23 cellular contexts compared by ENCODE assay signal in the genomic region with DNA sequence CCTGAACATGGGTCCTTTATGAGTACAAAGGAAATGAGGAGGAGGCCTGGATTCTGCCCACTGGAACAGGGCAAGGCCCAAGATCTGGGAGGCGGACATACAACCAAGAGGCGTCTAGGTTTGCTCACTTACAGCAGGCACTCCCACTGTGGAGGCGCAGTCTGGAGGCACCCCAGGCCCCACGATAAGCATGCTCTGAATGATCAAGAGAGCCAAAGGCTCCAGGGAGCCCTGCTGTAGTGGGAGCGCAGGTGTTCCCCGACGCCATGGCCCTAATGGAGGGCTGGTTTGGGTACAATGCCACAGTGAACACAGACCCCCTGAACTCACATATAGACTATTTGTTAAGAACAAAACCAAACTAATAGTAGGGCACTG.
DNase-seq lines count a peak whose midpoint lies in the region; ATAC-seq and TF ChIP-seq lines count a peak whose summit lies in the region.
"Had no signal": no experiment of that assay in that cellular context is flagged by ENCODE, and none has a peak within 500 bp of the region (broad histone marks: within the 10 kb centered on the region; RNA-seq: fewer than 3 reads in every experiment).

No MANE protein-coding gene starts in this region.

- H3F3A ChIP-seq in neural progenitor cell (ENCODE audit: low read depth): no peaks in the 10 kb centered on the region

- H3K27ac ChIP-seq in BLaER1 treated with 17β-estradiol and CSF1 and Interleukin-3, amounts not matched to agents 10 nM and 100 nM: peak overlapping the region in 9 of 11 experiments; percentile 68 to 97 (median 75); a peak in 17 of 22 replicates
- H3K27ac ChIP-seq in DND-41 (ENCODE audit: low read length) (peak overlapping the region; percentile 99), neural progenitor cell (no peak overlapping the region)
- H3K27ac ChIP-seq: tibial artery had no signal

- H3K36me3 Mint-ChIP-seq in dendritic cell treated with granulocyte-macrophage colony-stimulating factor and Interleukin-4, amounts not matched to agents 40 ng/mL and 50 ng/mL, for 4 days (ENCODE audit: low read depth): peaks cover 44% of the 10 kb centered on the region
- H3K36me3 Mint-ChIP-seq in neural progenitor cell: peaks cover 4% of the 10 kb centered on the region
- peaks cover 8% of the 10 kb centered on the region for H3K36me3 Mint-ChIP-seq in activated CD8-positive, alpha-beta memory T cell treated with anti-CD3 and anti-CD28 coated beads, Interleukin-2, amount 10 ng/mL, durations not matched to agents 7 days and 5 days

- H3K27ac Mint-ChIP-seq in dendritic cell treated with granulocyte-macrophage colony-stimulating factor and Interleukin-4, amounts not matched to agents 40 ng/mL and 50 ng/mL, for 4 days: peak overlapping the region; percentile 50
- peak overlapping the region; percentile 46 for H3K27ac Mint-ChIP-seq in neural progenitor cell
- no peak overlapping the region for H3K27ac Mint-ChIP-seq in activated CD8-positive, alpha-beta memory T cell treated with anti-CD3 and anti-CD28 coated beads, Interleukin-2, amount 10 ng/mL, durations not matched to agents 7 days and 5 days

- H3K4me2 ChIP-seq in BLaER1 treated with 17β-estradiol and CSF1 and Interleukin-3, amounts not matched to agents 10 nM and 100 nM: peak overlapping the region; percentile 76 to 100 (median 96)
- H3K4me2 ChIP-seq in DND-41 (ENCODE audit: insufficient read depth, low read length) (no peak overlapping the region), neural progenitor cell (no peak overlapping the region)

- peaks cover 0 to 46% (median 8%) of the 10 kb centered on the region in 11 experiments; a peak in 11 of 22 replicates for H3K36me3 ChIP-seq in BLaER1 treated with 17β-estradiol and CSF1 and Interleukin-3, amounts not matched to agents 10 nM and 100 nM
- H3K36me3 ChIP-seq in DND-41 (ENCODE audit: insufficient read depth, low read length) (peaks cover 77% of the 10 kb centered on the region), neural progenitor cell (no peaks in the 10 kb centered on the region)
- H3K36me3 ChIP-seq: tibial artery had no signal

- peaks cover 97% of the 10 kb centered on the region for H3K79me2 ChIP-seq in DND-41 (ENCODE audit: insufficient read depth, low read length)
- H3K79me2 ChIP-seq in neural progenitor cell (ENCODE audit: low read depth): peaks cover 9% of the 10 kb centered on the region

- no peaks in the 10 kb centered on the region for H3K9me3 Mint-ChIP-seq in dendritic cell treated with granulocyte-macrophage colony-stimulating factor and Interleukin-4, amounts not matched to agents 40 ng/mL and 50 ng/mL, for 4 days
- no peaks in the 10 kb centered on the region for H3K9me3 Mint-ChIP-seq in neural progenitor cell
- H3K9me3 Mint-ChIP-seq in activated CD8-positive, alpha-beta memory T cell treated with anti-CD3 and anti-CD28 coated beads, Interleukin-2, amount 10 ng/mL, durations not matched to agents 7 days and 5 days (ENCODE audit: low read depth): no peaks in the 10 kb centered on the region

- no peak overlapping the region for H3K4me3 ChIP-seq in BLaER1 treated with 17β-estradiol and CSF1 and Interleukin-3, amounts not matched to agents 10 nM and 100 nM
- H3K4me3 ChIP-seq in DND-41 (ENCODE audit: low read depth in 1 of 2, low read length in 2 of 2): no peak overlapping the region
- no peak overlapping the region for H3K4me3 ChIP-seq in neural progenitor cell
- H3K4me3 ChIP-seq: MG63, tibial artery had no signal

- H3K27me3 ChIP-seq in BLaER1 treated with 17β-estradiol and CSF1 and Interleukin-3, amounts not matched to agents 10 nM and 100 nM: no peaks in the 10 kb centered on the region
- H3K27me3 ChIP-seq in DND-41 (ENCODE audit: insufficient read depth, low read length, poor library complexity) (no peaks in the 10 kb centered on the region), neural progenitor cell (no peaks in the 10 kb centered on the region)
- H3K27me3 ChIP-seq: MG63, tibial artery had no signal

- peaks cover 89 to 97% (median 93%) of the 10 kb centered on the region in 10 experiments for H3K4me1 ChIP-seq in BLaER1 treated with 17β-estradiol and CSF1 and Interleukin-3, amounts not matched to agents 10 nM and 100 nM
- H3K4me1 ChIP-seq in DND-41 (ENCODE audit: insufficient read depth, low read length) (peaks cover 97% of the 10 kb centered on the region), neural progenitor cell (peaks cover 2% of the 10 kb centered on the region)

- H2AFZ ChIP-seq in DND-41 (ENCODE audit: low read depth, low read length) (no peak overlapping the region), neural progenitor cell (replicated peaks) (no peak overlapping the region)

- intact Hi-C loops in dendritic cell treated with granulocyte-macrophage colony-stimulating factor and Interleukin-4, amounts not matched to agents 40 ng/mL and 50 ng/mL, for 4 days (cut with micrococcal nuclease): no loop called here

- peaks cover 64% of the 10 kb centered on the region for H3K4me1 Mint-ChIP-seq in dendritic cell treated with granulocyte-macrophage colony-stimulating factor and Interleukin-4, amounts not matched to agents 40 ng/mL and 50 ng/mL, for 4 days (ENCODE audit: low read depth)
- H3K4me1 Mint-ChIP-seq in neural progenitor cell: no peaks in the 10 kb centered on the region
- peaks cover 79% of the 10 kb centered on the region for H3K4me1 Mint-ChIP-seq in activated CD8-positive, alpha-beta memory T cell treated with anti-CD3 and anti-CD28 coated beads, Interleukin-2, amount 10 ng/mL, durations not matched to agents 7 days and 5 days

- no peak for TF ChIP-seq CTCF in DND-41 (IDR thresholded peaks at IDR 0.05; ENCODE audit: borderline replicate concordance, extremely low read depth, low read length, poor library complexity, severe bottlenecking)
- TF ChIP-seq CTCF in neural progenitor cell (IDR thresholded peaks at IDR 0.05): no peak

- H3K9me3 ChIP-seq in BLaER1 treated with 17β-estradiol and CSF1 and Interleukin-3, amounts not matched to agents 10 nM and 100 nM (replicated peaks in 1 of 11): no peaks in the 10 kb centered on the region
- H3K9me3 ChIP-seq in DND-41 (ENCODE audit: insufficient read depth, low read length, severe bottlenecking): no peaks in the 10 kb centered on the region
- H3K9me3 ChIP-seq in neural progenitor cell (ENCODE audit: low read depth): no peaks in the 10 kb centered on the region
- H3K9me3 ChIP-seq: MG63, tibial artery had no signal

- ATAC-seq in DND-41 (ENCODE audit: insufficient read depth, low read depth) (no peak), GM21825 (IDR thresholded peaks at IDR 0.05; ENCODE audit: unreplicated experiment) (no peak)
- ATAC-seq in activated CD8-positive, alpha-beta memory T cell treated with anti-CD3 and anti-CD28 coated beads, Interleukin-2, amount 10 ng/mL, durations not matched to agents 7 days and 5 days: no peak
- ATAC-seq: Panc1; stimulated activated naive CD8-positive, alpha-beta T cell treated with anti-CD3 and anti-CD28 coated beads, Interleukin-15, Interleukin-2, amounts not matched to agents 100 U/mL and 50 U/mL, for 24 hours had no signal

- no peaks in the 10 kb centered on the region for H3K27me3 Mint-ChIP-seq in dendritic cell treated with granulocyte-macrophage colony-stimulating factor and Interleukin-4, amounts not matched to agents 40 ng/mL and 50 ng/mL, for 4 days
- H3K27me3 Mint-ChIP-seq in neural progenitor cell (ENCODE audit: insufficient read depth, low read depth): peaks cover 4% of the 10 kb centered on the region
- H3K27me3 Mint-ChIP-seq in activated CD8-positive, alpha-beta memory T cell treated with anti-CD3 and anti-CD28 coated beads, Interleukin-2, amount 10 ng/mL, durations not matched to agents 7 days and 5 days: no peaks in the 10 kb centered on the region

- DNase-seq in DND-41 (no peak), neural progenitor cell (ENCODE audit: low spot score) (no peak), DMS 273 treated with DMSO at 0.1 percent for 48 hours (lab: John Stamatoyannopoulos, UW) (no peak)
- DNase-seq in activated CD8-positive, alpha-beta memory T cell treated with anti-CD3 and anti-CD28 coated beads, Interleukin-2, amount 10 ng/mL, durations not matched to agents 7 days and 5 days: no peak
- DNase-seq in stimulated activated CD4-positive, alpha-beta T cell treated with anti-CD3 and anti-CD28 coated beads, Interleukin-15, amount 100 ng/mL, for 24 hours: no peak
- DNase-seq: activated CD4-positive, alpha-beta T cell treated with anti-CD3 and anti-CD28 coated beads for 1 hour; activated naive CD4-positive, alpha-beta T cell treated with anti-CD3 and anti-CD28 coated beads, Interleukin-2, amount 50 U/mL, for 16 hours; activated T-cell treated with anti-CD3 and anti-CD28 coated beads, Interleukin-2, amount 50 U/mL, for 48 hours; DMS53; GDM1; kidney glomerular epithelial cell; MG63; NCI-H1436 treated with DMSO at 0.1 percent for 48 hours; NCI-H510A treated with DMSO at 0.1 percent for 48 hours; nucleus accumbens; small intestine; stimulated activated CD4-positive, alpha-beta T cell treated with anti-CD3 and anti-CD28 coated beads, Interleukin-2, amount 100 ng/mL, for 48 hours; stimulated activated naive CD8-positive, alpha-beta T cell treated with anti-CD3 and anti-CD28 coated beads, Interleukin-15, Interleukin-2, amounts not matched to agents 100 U/mL and 50 U/mL, for 24 hours; tibial artery had no signal

- H4K20me1 ChIP-seq in BLaER1 treated with 17β-estradiol and CSF1 and Interleukin-3, amounts not matched to agents 10 nM and 100 nM: peaks cover 9 to 93% (median 60%) of the 10 kb centered on the region in 11 experiments; a peak in 19 of 22 replicates
- peaks cover 34% of the 10 kb centered on the region for H4K20me1 ChIP-seq in DND-41 (ENCODE audit: insufficient read depth, low read length)
- peaks cover 63% of the 10 kb centered on the region for H4K20me1 ChIP-seq in neural progenitor cell (ENCODE audit: low read depth)

- no peak overlapping the region for H3K4me3 Mint-ChIP-seq in dendritic cell treated with granulocyte-macrophage colony-stimulating factor and Interleukin-4, amounts not matched to agents 40 ng/mL and 50 ng/mL, for 4 days
- H3K4me3 Mint-ChIP-seq in neural progenitor cell: no peak overlapping the region
- H3K4me3 Mint-ChIP-seq in activated CD8-positive, alpha-beta memory T cell treated with anti-CD3 and anti-CD28 coated beads, Interleukin-2, amount 10 ng/mL, durations not matched to agents 7 days and 5 days: no peak overlapping the region

- H3K9ac ChIP-seq in BLaER1 treated with 17β-estradiol and CSF1 and Interleukin-3, amounts not matched to agents 10 nM and 100 nM: peak overlapping the region in 5 of 11 experiments; percentile 5 to 67 (median 17); a peak in 6 of 22 replicates
- H3K9ac ChIP-seq in DND-41 (ENCODE audit: low read depth, low read length): 0 out of 2 replicates have a peak overlapping the region, but pooled peaks have one; percentile 1
- H3K9ac ChIP-seq in neural progenitor cell: no peak overlapping the region

- CTCF ChIA-PET in activated CD8-positive, alpha-beta memory T cell treated with anti-CD3 and anti-CD28 coated beads, Interleukin-2, amount 10 ng/mL, durations not matched to agents 7 days and 5 days (lab: Charles Lee): interaction anchor here (3.6 kb wide), 1 partner anchor 85 kb away, joined by 24 read pairs; no protein-coding TSS in a partner anchor

Comparison
In these comparisons a context has a peak if more than half of its experiments do, and no peak if none do; other contexts are left out.
1. H3K4me2 ChIP-seq: peak in BLaER1 treated with 17β-estradiol and CSF1 and Interleukin-3, amounts not matched to agents 10 nM and 100 nM (11 of 11); none in DND-41 (single experiment) and neural progenitor cell (single experiment).